Comparison of ENCODE assay signal across 1 cellular context in genomic region chrX:55919367-55920221, GRCh38.
TF ChIP-seq lines count a peak whose summit lies in the region.

No MANE protein-coding gene starts in this region.

TF ChIP-seq in GM12878, 131 proteins besides CTCF, POLR2A, EP300 and RAD21 (continued from another document):
- peak; percentile 73 for TF ChIP-seq YY1 (IDR thresholded peaks at IDR 0.05; ENCODE audit: low read depth, low read length)
- TF ChIP-seq ZNF24 (IDR thresholded peaks at IDR 0.05) = 0 out of 2 replicates have a peak, but pooled peaks have one; percentile 51
- peak; percentile 66 to 91; a peak in 3 of 4 replicates for TF ChIP-seq BHLHE40 (IDR thresholded peaks at IDR 0.05; ENCODE audit: borderline replicate concordance in 1 of 2, low read depth in 2 of 2, low read length in 1 of 2)
- no peak for TF ChIP-seq MYC (IDR thresholded peaks at IDR 0.05; ENCODE audit: insufficient read depth, insufficient read length, insufficient replicate concordance, low read length, severe bottlenecking)
- peak; percentile 27; the same call in 2 of the 3 replicates for TF ChIP-seq POU2F2 (IDR thresholded peaks at IDR 0.05; ENCODE audit: borderline replicate concordance, low read depth, low read length)
- TF ChIP-seq, protein P1, sequence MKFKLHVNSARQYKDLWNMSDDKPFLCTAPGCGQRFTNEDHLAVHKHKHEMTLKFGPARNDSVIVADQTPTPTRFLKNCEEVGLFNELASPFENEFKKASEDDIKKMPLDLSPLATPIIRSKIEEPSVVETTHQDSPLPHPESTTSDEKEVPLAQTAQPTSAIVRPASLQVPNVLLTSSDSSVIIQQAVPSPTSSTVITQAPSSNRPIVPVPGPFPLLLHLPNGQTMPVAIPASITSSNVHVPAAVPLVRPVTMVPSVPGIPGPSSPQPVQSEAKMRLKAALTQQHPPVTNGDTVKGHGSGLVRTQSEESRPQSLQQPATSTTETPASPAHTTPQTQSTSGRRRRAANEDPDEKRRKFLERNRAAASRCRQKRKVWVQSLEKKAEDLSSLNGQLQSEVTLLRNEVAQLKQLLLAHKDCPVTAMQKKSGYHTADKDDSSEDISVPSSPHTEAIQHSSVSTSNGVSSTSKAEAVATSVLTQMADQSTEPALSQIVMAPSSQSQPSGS (IDR thresholded peaks at IDR 0.05; ENCODE audit: low read length) = peak; percentile 86
- TF ChIP-seq RFX5 (IDR thresholded peaks at IDR 0.05; ENCODE audit: low read depth, low read length) = 0 out of 2 replicates have a peak, but pooled peaks have one; percentile 16
- TF ChIP-seq RELA (IDR thresholded peaks at IDR 0.05; ENCODE audit: borderline replicate concordance, partially characterized antibody) = peak; percentile 19
- 0 out of 2 replicates have a peak, but pooled peaks have one; percentile 22 for TF ChIP-seq CREB1 (IDR thresholded peaks at IDR 0.05; ENCODE audit: low read depth)
- no peak for TF ChIP-seq STAT1 (conservative IDR thresholded peaks at IDR 0.05)
- peak; percentile 95 for TF ChIP-seq ZNF217 (IDR thresholded peaks at IDR 0.05)
